In genomic region chr6:16337280-16337975, GRCh38 we compare ENCODE assay signal across 11 cellular contexts.
DNase-seq lines count a peak whose midpoint lies in the region; ATAC-seq, FAIRE-seq and TF ChIP-seq lines count a peak whose summit lies in the region.
"Had no signal": no experiment of that assay in that cellular context is flagged by ENCODE, and none has a peak within 500 bp of the region (broad histone marks: within the 10 kb centered on the region; RNA-seq: fewer than 3 reads in every experiment).

No MANE protein-coding gene starts in this region.

- no peak for TF ChIP-seq POLR2A in H54 (IDR thresholded peaks at IDR 0.05; ENCODE audit: low read depth, low read length)

- peak overlapping the region; percentile 60 for H3K27ac ChIP-seq in SJSA1
- peak overlapping the region; percentile 83 for H3K27ac ChIP-seq in osteoblast (ENCODE audit: low read depth, low read length)

- no peak overlapping the region for H3K4me3 ChIP-seq in AG10803 (ENCODE audit: low read length)
- H3K4me3 ChIP-seq in SJSA1 = no peak overlapping the region
- H3K4me3 ChIP-seq in osteoblast (ENCODE audit: insufficient read depth, low read length) = peak overlapping the region; percentile 12

- DNase-seq in AG10803 (ENCODE audit: low read depth) (peak; percentile 99), SJSA1 (ENCODE audit: low read depth in 1 of 2, low spot score in 2 of 2) (peak; percentile 72 to 89), fibroblast of the conjunctiva (ENCODE audit: low read depth) (peak; percentile 67), osteoblast (ENCODE audit: insufficient read length, low spot score, missing footprints) (peak; percentile 86), 8988T (no peak), SKM-1 (lab: John Stamatoyannopoulos, UW; ENCODE audit: unreplicated experiment) (no peak), H54 (ENCODE audit: insufficient read length, low spot score) (no peak)
- DNase-seq: COR-L47; effector memory CD8-positive, alpha-beta T cell; MM.1S had no signal

- no peak for FAIRE-seq in H54 (lab: Jason Lieb, UNC)

- no peaks in the 10 kb centered on the region for H3K9me3 ChIP-seq in SJSA1 (replicated peaks)
- no peaks in the 10 kb centered on the region for H3K9me3 ChIP-seq in osteoblast (ENCODE audit: low read depth, low read length)

- no peak for ATAC-seq in GM18907 (IDR thresholded peaks at IDR 0.05; ENCODE audit: unreplicated experiment)
- ATAC-seq: effector memory CD8-positive, alpha-beta T cell had no signal

- H3K36me3 ChIP-seq in SJSA1 (no peaks in the 10 kb centered on the region), osteoblast (ENCODE audit: insufficient read depth, low read length) (no peaks in the 10 kb centered on the region)

- TF ChIP-seq CTCF in AG10803 (conservative IDR thresholded peaks at IDR 0.05; ENCODE audit: low read length) = no peak
- TF ChIP-seq CTCF in osteoblast (IDR thresholded peaks at IDR 0.05; ENCODE audit: extremely low read depth, low read depth, low read length) = no peak

- H3K4me2 ChIP-seq in osteoblast (ENCODE audit: insufficient read depth, low read length) = peak overlapping the region; percentile 27

- no peaks in the 10 kb centered on the region for H4K20me1 ChIP-seq in osteoblast (ENCODE audit: insufficient read depth, low read length)

- no peaks in the 10 kb centered on the region for H3K79me2 ChIP-seq in osteoblast (ENCODE audit: insufficient read depth, low read length)

- peaks cover 53% of the 10 kb centered on the region for H3K4me1 ChIP-seq in SJSA1 (replicated peaks)
- H3K4me1 ChIP-seq in osteoblast (ENCODE audit: insufficient read depth, low read length) = peaks cover 65% of the 10 kb centered on the region

- H3K27me3 ChIP-seq in SJSA1 (replicated peaks) = no peaks in the 10 kb centered on the region
- no peaks in the 10 kb centered on the region for H3K27me3 ChIP-seq in osteoblast (ENCODE audit: insufficient read depth, low read length)

- H2AFZ ChIP-seq in osteoblast (ENCODE audit: low read length) = no peak overlapping the region

Comparison
In these comparisons a context has a peak if more than half of its experiments do, and no peak if none do; other contexts are left out.
1. DNase-seq: peak in AG10803 (single experiment), SJSA1 (2 of 2), fibroblast of the conjunctiva (single experiment) and osteoblast (single experiment); none in 8988T (single experiment), SKM-1 (single experiment) and H54 (single experiment).